16 cellular contexts compared by ENCODE assay signal in the genomic region with DNA sequence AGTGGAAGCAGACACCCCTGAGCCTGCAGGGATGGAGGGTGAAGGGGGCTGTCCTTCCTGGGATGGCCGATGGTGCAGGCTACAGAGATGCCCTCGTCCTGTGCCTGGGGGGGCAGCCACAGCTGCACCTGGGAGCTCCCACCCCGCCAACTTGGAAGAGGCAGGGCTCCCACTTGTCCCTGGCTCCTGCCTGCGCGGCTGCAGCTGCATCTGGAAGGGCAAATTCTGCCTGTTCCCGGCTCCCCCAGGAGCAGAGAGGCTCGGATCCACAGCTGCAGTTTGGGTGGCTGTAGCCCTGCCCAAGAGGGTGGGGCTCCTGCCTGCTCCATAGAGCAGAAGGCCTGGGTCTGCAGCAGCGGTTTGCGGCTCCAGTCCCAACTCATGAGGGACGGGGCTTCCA. TPM values are rescaled to one million over a fixed set of nuclear protein-coding genes. Genes with fewer than 3 reads are reported as not detected.
DNase-seq lines count a peak whose midpoint lies in the region; ATAC-seq and TF ChIP-seq lines count a peak whose summit lies in the region.
"Had no signal": no experiment of that assay in that cellular context is flagged by ENCODE, and none has a peak within 500 bp of the region (broad histone marks: within the 10 kb centered on the region; RNA-seq: fewer than 3 reads in every experiment).

No MANE protein-coding gene starts in this region.

- no peak for DNase-seq in activated naive CD4-positive, alpha-beta T cell treated with anti-CD3 and anti-CD28 coated beads, Interleukin-2, amount 10 ng/mL, durations not matched to agents 7 days and 5 days
- no peak for DNase-seq in activated naive CD4-positive, alpha-beta T cell treated with anti-CD3 and anti-CD28 coated beads, Interleukin-2, amount 50 U/mL, for 72 hours (ENCODE audit: low spot score in 2 of 2)
- DNase-seq in mesenchymal stem cell (no peak), Calu3 (no peak), COLO829 (ENCODE audit: low spot score) (no peak), NCI-H2227 (lab: John Stamatoyannopoulos, UW; ENCODE audit: unreplicated experiment) (no peak)
- DNase-seq: CD8-positive, alpha-beta memory T cell; NCI-H187; NCI-H2107; NCI-H2227 treated with DMSO at 0.1 percent for 48 hours; NCI-H510A treated with DMSO at 0.1 percent for 48 hours; NCI-H774; Right ventricle myocardium superior had no signal

- TF ChIP-seq CTCF in VCaP (conservative IDR thresholded peaks at IDR 0.05) (no peak), Calu3 (IDR thresholded peaks at IDR 0.05; ENCODE audit: unreplicated experiment) (no peak)

- CTCF ChIA-PET in activated naive CD4-positive, alpha-beta T cell treated with anti-CD3 and anti-CD28 coated beads, Interleukin-2, amount 10 ng/mL, durations not matched to agents 7 days and 5 days (lab: Charles Lee) = no interaction called here
- CTCF ChIA-PET in Calu3 (lab: Charles Lee) = no interaction called here

- no TSS peak for BruUV-seq in Calu3 (replicated peaks; lab: Mats Ljungman, UMichigan)

- no peaks in the 10 kb centered on the region for H3K9me3 Mint-ChIP-seq in activated naive CD4-positive, alpha-beta T cell treated with anti-CD3 and anti-CD28 coated beads, Interleukin-2, amount 10 ng/mL, durations not matched to agents 7 days and 5 days
- no peaks in the 10 kb centered on the region for H3K9me3 Mint-ChIP-seq in activated naive CD4-positive, alpha-beta T cell treated with anti-CD3 and anti-CD28 coated beads, Interleukin-2, amount 50 U/mL, for 72 hours
- H3K9me3 Mint-ChIP-seq in Calu3 (ENCODE audit: low read depth, unreplicated experiment) = no peaks in the 10 kb centered on the region
- H3K9me3 Mint-ChIP-seq: CD8-positive, alpha-beta memory T cell had no signal

- H3K4me1 Mint-ChIP-seq in activated naive CD4-positive, alpha-beta T cell treated with anti-CD3 and anti-CD28 coated beads, Interleukin-2, amount 10 ng/mL, durations not matched to agents 7 days and 5 days = peaks cover 27% of the 10 kb centered on the region
- H3K4me1 Mint-ChIP-seq in Calu3 (ENCODE audit: low read depth, unreplicated experiment) = no peaks in the 10 kb centered on the region

- H3K27me3 Mint-ChIP-seq in activated naive CD4-positive, alpha-beta T cell treated with anti-CD3 and anti-CD28 coated beads, Interleukin-2, amount 10 ng/mL, durations not matched to agents 7 days and 5 days = no peaks in the 10 kb centered on the region
- no peaks in the 10 kb centered on the region for H3K27me3 Mint-ChIP-seq in Calu3 (ENCODE audit: unreplicated experiment)
- H3K27me3 Mint-ChIP-seq: CD8-positive, alpha-beta memory T cell had no signal

- no peak overlapping the region for H3K27ac Mint-ChIP-seq in activated naive CD4-positive, alpha-beta T cell treated with anti-CD3 and anti-CD28 coated beads, Interleukin-2, amount 10 ng/mL, durations not matched to agents 7 days and 5 days
- peak overlapping the region in 1 of 2 donors; percentile 12 for H3K27ac Mint-ChIP-seq in activated naive CD4-positive, alpha-beta T cell treated with anti-CD3 and anti-CD28 coated beads, Interleukin-2, amount 50 U/mL, for 72 hours
- H3K27ac Mint-ChIP-seq in Calu3 (ENCODE audit: unreplicated experiment) = no peak overlapping the region

- H2BK12ac ChIP-seq in mesenchymal stem cell (ENCODE audit: low read length in 2 of 2) = no peak overlapping the region

- H3K9me3 ChIP-seq in mesenchymal stem cell (ENCODE audit: control insufficient read depth, low read length) = no peaks in the 10 kb centered on the region
- H3K9me3 ChIP-seq: A549; BLaER1 treated with 17β-estradiol and CSF1 and Interleukin-3, amounts not matched to agents 10 nM and 100 nM had no signal

- peak overlapping the region; percentile 53 for H3K9ac ChIP-seq in mesenchymal stem cell (ENCODE audit: low read length)

- peaks cover 39% of the 10 kb centered on the region for H3K79me1 ChIP-seq in mesenchymal stem cell (replicated peaks; ENCODE audit: low read length, poor library complexity, severe bottlenecking)

- no peak overlapping the region for H4K91ac ChIP-seq in mesenchymal stem cell (ENCODE audit: low read length)

- peaks cover 25 to 34% of the 10 kb centered on the region in 2 experiments for H3K36me3 ChIP-seq in mesenchymal stem cell (ENCODE audit: control insufficient read depth in 1 of 2, insufficient read depth in 2 of 2, low read depth in 1 of 2, low read length in 2 of 2)

- H3K4ac ChIP-seq in mesenchymal stem cell (ENCODE audit: low read depth in 1 of 2, low read length in 2 of 2) = no peak overlapping the region

- H3K4me1 ChIP-seq in mesenchymal stem cell (ENCODE audit: control insufficient read depth, insufficient read depth, low read depth, low read length) = peaks cover 20% of the 10 kb centered on the region

- H3K4me2 ChIP-seq in mesenchymal stem cell (ENCODE audit: low read length, poor library complexity, severe bottlenecking) = no peak overlapping the region

- no peak overlapping the region for H2BK120ac ChIP-seq in mesenchymal stem cell (ENCODE audit: low read depth, low read length)

- no peak overlapping the region for H3K4me3 ChIP-seq in mesenchymal stem cell (ENCODE audit: insufficient read depth in 1 of 2, low read depth in 1 of 2, low read length in 2 of 2)
- H3K4me3 ChIP-seq: A549; BLaER1 treated with 17β-estradiol and CSF1 and Interleukin-3, amounts not matched to agents 10 nM and 100 nM had no signal

- peak overlapping the region; percentile 23 for H3K4me3 Mint-ChIP-seq in activated naive CD4-positive, alpha-beta T cell treated with anti-CD3 and anti-CD28 coated beads, Interleukin-2, amount 10 ng/mL, durations not matched to agents 7 days and 5 days
- no peak overlapping the region for H3K4me3 Mint-ChIP-seq in Calu3 (ENCODE audit: low read depth, unreplicated experiment)

- no peak overlapping the region for H2BK15ac ChIP-seq in mesenchymal stem cell (ENCODE audit: low read depth, poor library complexity, severe bottlenecking)

- 95% methylated on average over 10 of the region's 10 CpGs for WGBS in mesenchymal stem cell

- H3K18ac ChIP-seq in mesenchymal stem cell (ENCODE audit: low read depth in 1 of 2, low read length in 2 of 2) = no peak overlapping the region

- intact Hi-C loops in Calu3 (cut with micrococcal nuclease; ENCODE audit: unreplicated experiment) = no loop called here

- no peak overlapping the region for H2AFZ ChIP-seq in mesenchymal stem cell (ENCODE audit: low read depth, low read length)

- no peaks in the 10 kb centered on the region for H3K27me3 ChIP-seq in mesenchymal stem cell (ENCODE audit: control insufficient read depth in 1 of 2, insufficient read depth in 1 of 2, low read length in 2 of 2)
- H3K27me3 ChIP-seq: BLaER1 treated with 17β-estradiol and CSF1 and Interleukin-3, amounts not matched to agents 10 nM and 100 nM had no signal

- no peak overlapping the region for H2BK5ac ChIP-seq in mesenchymal stem cell (ENCODE audit: low read depth, low read length, poor library complexity, severe bottlenecking)

- H3K27ac ChIP-seq in VCaP (peak overlapping the region; percentile 15; the same call in 1 of the 2 replicates), mesenchymal stem cell (ENCODE audit: low read length, poor library complexity, severe bottlenecking) (no peak overlapping the region)
- H3K27ac ChIP-seq: A549; BLaER1 treated with 17β-estradiol and CSF1 and Interleukin-3, amounts not matched to agents 10 nM and 100 nM had no signal

- no peak overlapping the region for H3K23ac ChIP-seq in mesenchymal stem cell (ENCODE audit: low read length in 2 of 2)

- peaks cover 10% of the 10 kb centered on the region for H3K36me3 Mint-ChIP-seq in activated naive CD4-positive, alpha-beta T cell treated with anti-CD3 and anti-CD28 coated beads, Interleukin-2, amount 10 ng/mL, durations not matched to agents 7 days and 5 days
- peaks cover 10% of the 10 kb centered on the region in 2 donors for H3K36me3 Mint-ChIP-seq in activated naive CD4-positive, alpha-beta T cell treated with anti-CD3 and anti-CD28 coated beads, Interleukin-2, amount 50 U/mL, for 72 hours
- H3K36me3 Mint-ChIP-seq in Calu3 (ENCODE audit: insufficient read depth, unreplicated experiment) = peaks cover 43% of the 10 kb centered on the region

- H4K8ac ChIP-seq in mesenchymal stem cell (ENCODE audit: low read length) = no peak overlapping the region

- no peak for ATAC-seq in activated naive CD4-positive, alpha-beta T cell treated with anti-CD3 and anti-CD28 coated beads, Interleukin-2, amount 50 U/mL, for 72 hours
- ATAC-seq: A549 had no signal

- H2AK5ac ChIP-seq in mesenchymal stem cell (ENCODE audit: low read length, severe bottlenecking) = no peak overlapping the region

- H3K14ac ChIP-seq in mesenchymal stem cell (ENCODE audit: low read length in 2 of 2) = no peak overlapping the region

RNA-seq across cellular contexts. Expression of a gene that starts 2.2 kb away (rescaled TPM):
- 10 to 100 TPM; 15.3 to 21.3 TPM for total RNA-seq in activated naive CD4-positive, alpha-beta T cell treated with anti-CD3 and anti-CD28 coated beads, Interleukin-2, amount 50 U/mL, for 72 hours
- 27.2 TPM for polyA plus RNA-seq in mesenchymal stem cell (2013, experiment 1 of 2)
- polyA plus RNA-seq in mesenchymal stem cell (2013, experiment 2 of 2) = 28.7 TPM
- 31.1 and 33.9 TPM in 2 replicates for total RNA-seq in Calu3 (2022)

RNA-seq across cellular contexts. Expression of a gene that starts 2.5 kb away (rescaled TPM):
- 10 to 100 TPM in 1 of 2 donors, 1 to 10 TPM in 1; 9.8 to 13.3 TPM for total RNA-seq in activated naive CD4-positive, alpha-beta T cell treated with anti-CD3 and anti-CD28 coated beads, Interleukin-2, amount 50 U/mL, for 72 hours
- 3.3 TPM for polyA plus RNA-seq in mesenchymal stem cell (2013, experiment 1 of 2)
- polyA plus RNA-seq in mesenchymal stem cell (2013, experiment 2 of 2) = 3.2 TPM
- 7.3 and 8.4 TPM in 2 replicates for total RNA-seq in Calu3 (2022)
